In the genomic region with DNA sequence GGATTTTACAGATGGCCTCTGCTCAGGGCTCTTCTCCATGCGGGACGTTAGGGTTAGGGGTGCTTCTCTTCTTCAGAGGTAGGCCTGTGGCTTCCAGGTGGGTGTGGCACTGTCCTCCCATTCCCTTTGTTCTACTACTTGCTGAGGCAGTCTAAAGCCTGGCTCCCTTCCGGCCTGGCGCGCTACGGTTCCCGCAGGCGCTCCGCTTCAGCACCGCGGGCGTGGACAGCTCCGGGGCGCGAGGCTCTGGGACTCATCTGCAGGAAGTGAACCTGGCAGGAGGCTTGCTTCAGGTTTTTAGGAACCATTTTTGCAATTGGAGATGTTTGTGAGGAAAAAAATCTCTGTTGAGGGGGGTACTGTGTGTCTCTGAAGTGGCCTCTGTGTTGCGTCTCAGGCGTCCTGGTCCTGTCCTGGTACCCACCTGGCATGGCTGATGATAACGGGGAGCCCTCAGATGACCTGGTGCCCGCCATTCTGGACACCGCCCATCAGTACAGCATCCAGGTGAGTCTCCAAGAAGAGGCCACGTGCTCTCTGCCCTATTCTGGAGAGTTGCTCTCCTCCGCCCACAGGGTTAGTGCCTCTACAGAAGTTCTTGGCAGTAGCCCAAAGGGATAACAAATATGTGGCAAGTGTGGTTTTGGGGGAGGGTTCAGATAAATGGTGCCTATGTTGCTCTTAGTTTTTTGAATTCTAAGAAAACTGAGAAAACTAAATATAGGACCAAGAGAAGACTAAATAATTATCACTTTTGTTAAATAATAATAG, we compare ENCODE assay signal across 1 cellular context.
TF ChIP-seq lines count a peak whose summit lies in the region.

No MANE protein-coding gene starts in this region.

TF ChIP-seq in WTC11, 78 proteins besides CTCF, POLR2A, EP300 and RAD21 (continued from another document):
- TF ChIP-seq, protein P1, sequence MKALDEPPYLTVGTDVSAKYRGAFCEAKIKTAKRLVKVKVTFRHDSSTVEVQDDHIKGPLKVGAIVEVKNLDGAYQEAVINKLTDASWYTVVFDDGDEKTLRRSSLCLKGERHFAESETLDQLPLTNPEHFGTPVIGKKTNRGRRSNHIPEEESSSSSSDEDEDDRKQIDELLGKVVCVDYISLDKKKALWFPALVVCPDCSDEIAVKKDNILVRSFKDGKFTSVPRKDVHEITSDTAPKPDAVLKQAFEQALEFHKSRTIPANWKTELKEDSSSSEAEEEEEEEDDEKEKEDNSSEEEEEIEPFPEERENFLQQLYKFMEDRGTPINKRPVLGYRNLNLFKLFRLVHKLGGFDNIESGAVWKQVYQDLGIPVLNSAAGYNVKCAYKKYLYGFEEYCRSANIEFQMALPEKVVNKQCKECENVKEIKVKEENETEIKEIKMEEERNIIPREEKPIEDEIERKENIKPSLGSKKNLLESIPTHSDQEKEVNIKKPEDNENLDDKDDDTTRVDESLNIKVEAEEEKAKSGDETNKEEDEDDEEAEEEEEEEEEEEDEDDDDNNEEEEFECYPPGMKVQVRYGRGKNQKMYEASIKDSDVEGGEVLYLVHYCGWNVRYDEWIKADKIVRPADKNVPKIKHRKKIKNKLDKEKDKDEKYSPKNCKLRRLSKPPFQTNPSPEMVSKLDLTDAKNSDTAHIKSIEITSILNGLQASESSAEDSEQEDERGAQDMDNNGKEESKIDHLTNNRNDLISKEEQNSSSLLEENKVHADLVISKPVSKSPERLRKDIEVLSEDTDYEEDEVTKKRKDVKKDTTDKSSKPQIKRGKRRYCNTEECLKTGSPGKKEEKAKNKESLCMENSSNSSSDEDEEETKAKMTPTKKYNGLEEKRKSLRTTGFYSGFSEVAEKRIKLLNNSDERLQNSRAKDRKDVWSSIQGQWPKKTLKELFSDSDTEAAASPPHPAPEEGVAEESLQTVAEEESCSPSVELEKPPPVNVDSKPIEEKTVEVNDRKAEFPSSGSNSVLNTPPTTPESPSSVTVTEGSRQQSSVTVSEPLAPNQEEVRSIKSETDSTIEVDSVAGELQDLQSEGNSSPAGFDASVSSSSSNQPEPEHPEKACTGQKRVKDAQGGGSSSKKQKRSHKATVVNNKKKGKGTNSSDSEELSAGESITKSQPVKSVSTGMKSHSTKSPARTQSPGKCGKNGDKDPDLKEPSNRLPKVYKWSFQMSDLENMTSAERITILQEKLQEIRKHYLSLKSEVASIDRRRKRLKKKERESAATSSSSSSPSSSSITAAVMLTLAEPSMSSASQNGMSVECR (CRISPR knock-in tag; IDR thresholded peaks at IDR 0.05; ENCODE audit: borderline replicate concordance): peak; percentile 99
- TF ChIP-seq ZMAT4 (CRISPR knock-in tag; IDR thresholded peaks at IDR 0.05) (no peak), CDX4 (CRISPR knock-in tag; IDR thresholded peaks at IDR 0.05; ENCODE audit: borderline replicate concordance) (no peak)
